Comparison of ENCODE assay signal across 29 cellular contexts in genomic region chr7:143850682-143851081, GRCh38.
"Had no signal": no experiment of that assay in that cellular context is flagged by ENCODE, and none has a peak within 500 bp of the region (broad histone marks: within the 10 kb centered on the region; RNA-seq: fewer than 3 reads in every experiment).

No MANE protein-coding gene starts in this region.

- DNase-seq: activated B cell treated with CpG ODN at 0.5 μM for 24 hours; activated CD4-positive, alpha-beta T cell treated with anti-CD3 and anti-CD28 coated beads, Interleukin-2, amount 50 U/mL, for 1 hour; activated CD8-positive, alpha-beta T cell treated with anti-CD3 and anti-CD28 coated beads for 36 hours; activated naive CD8-positive, alpha-beta T cell treated with anti-CD3 and anti-CD28 coated beads, Interleukin-2, amount 50 U/mL, for 24 hours; activated T-cell treated with anti-CD3 and anti-CD28 coated beads, Interleukin-2, amount 50 U/mL, for 4 hours; body of pancreas; cortex of kidney; effector memory CD8-positive, alpha-beta T cell; erythroblast; heart right ventricle; mucosa of descending colon; small intestine; stimulated activated CD4-positive, alpha-beta T cell treated with anti-CD3 and anti-CD28 coated beads, Interleukin-1b, Interleukin-23, amount 100 ng/mL, for 48 hours; stimulated activated CD4-positive, alpha-beta T cell treated with anti-CD3 and anti-CD28 coated beads, Interleukin-4, amount 100 ng/mL, for 4 hours; stimulated activated CD8-positive, alpha-beta memory T cell treated with anti-CD3 and anti-CD28 coated beads, Interleukin-4, amount 100 ng/mL, for 48 hours; stimulated activated naive CD8-positive, alpha-beta T cell treated with anti-CD3 and anti-CD28 coated beads, Interleukin-15, amount 100 ng/mL, for 72 hours; substantia nigra; T-cell had no signal

- H3K27me3 ChIP-seq: body of pancreas, cardiac muscle cell, heart right ventricle, vagina had no signal

- H3K36me3 ChIP-seq: cardiac muscle cell had no signal

- ATAC-seq: activated CD8-positive, alpha-beta T cell treated with anti-CD3 and anti-CD28 coated beads for 36 hours; activated naive CD8-positive, alpha-beta T cell treated with anti-CD3 and anti-CD28 coated beads, Interleukin-2, amount 50 U/mL, for 24 hours; activated T-cell treated with anti-CD3 and anti-CD28 coated beads, Interleukin-2, amount 50 U/mL, for 4 hours; body of pancreas; effector memory CD8-positive, alpha-beta T cell; left lobe of liver; mucosa of descending colon; sciatic nerve; stimulated activated memory B cell treated with anti-CD40 and anti-IgM and Interleukin-4, amounts not matched to agents 10 μg/mL and 1 μg/mL and 100 μg/mL, for 72 hours; stimulated activated naive CD8-positive, alpha-beta T cell treated with anti-CD3 and anti-CD28 coated beads, Interleukin-15, amount 100 ng/mL, for 72 hours; T-cell had no signal

- H3K4me1 Mint-ChIP-seq: activated B cell treated with CpG ODN at 0.5 μM for 24 hours; activated naive CD4-positive, alpha-beta T cell treated with anti-CD3 and anti-CD28 coated beads, Interleukin-2, amount 50 U/mL, for 24 hours; activated naive CD8-positive, alpha-beta T cell treated with anti-CD3 and anti-CD28 coated beads, Interleukin-2, amount 50 U/mL, for 24 hours; nephron; stimulated activated memory B cell treated with anti-CD40 and anti-IgM and Interleukin-4, amounts not matched to agents 10 μg/mL and 1 μg/mL and 100 μg/mL, for 72 hours; stimulated activated naive CD8-positive, alpha-beta T cell treated with anti-CD3 and anti-CD28 coated beads, Interleukin-15, amount 100 ng/mL, for 72 hours; T-cell had no signal

- H3K4me3 Mint-ChIP-seq: activated B cell treated with CpG ODN at 0.5 μM for 24 hours; activated CD8-positive, alpha-beta T cell treated with anti-CD3 and anti-CD28 coated beads for 36 hours; activated naive CD4-positive, alpha-beta T cell treated with anti-CD3 and anti-CD28 coated beads, Interleukin-2, amount 50 U/mL, for 24 hours; activated naive CD8-positive, alpha-beta T cell treated with anti-CD3 and anti-CD28 coated beads, Interleukin-2, amount 50 U/mL, for 24 hours; activated T-cell treated with anti-CD3 and anti-CD28 coated beads, Interleukin-2, amount 50 U/mL, for 4 hours; effector memory CD8-positive, alpha-beta T cell; nephron; stimulated activated memory B cell treated with anti-CD40 and anti-IgM and Interleukin-4, amounts not matched to agents 10 μg/mL and 1 μg/mL and 100 μg/mL, for 72 hours; stimulated activated naive CD8-positive, alpha-beta T cell treated with anti-CD3 and anti-CD28 coated beads, Interleukin-15, amount 100 ng/mL, for 72 hours; T-cell; T-helper 2 cell treated with Interferon-gamma antibody and Interleukin-4, amounts not matched to agents 5 μg/mL and 100 μg/mL, for 36 hours; type B pancreatic cell had no signal

- H3K36me3 Mint-ChIP-seq: activated naive CD4-positive, alpha-beta T cell treated with anti-CD3 and anti-CD28 coated beads, Interleukin-2, amount 50 U/mL, for 24 hours; stimulated activated memory B cell treated with anti-CD40 and anti-IgM and Interleukin-4, amounts not matched to agents 10 μg/mL and 1 μg/mL and 100 μg/mL, for 72 hours; type B pancreatic cell had no signal

- H3K27ac ChIP-seq: body of pancreas, cardiac muscle cell, heart right ventricle, vagina had no signal

- H3K4me3 ChIP-seq: body of pancreas, cardiac muscle cell, heart right ventricle, lung, mucosa of descending colon, vagina had no signal

- H3K9me3 ChIP-seq: body of pancreas, mucosa of descending colon, vagina had no signal

- H3K27me3 Mint-ChIP-seq: activated B cell treated with CpG ODN at 0.5 μM for 24 hours; activated CD8-positive, alpha-beta T cell treated with anti-CD3 and anti-CD28 coated beads for 36 hours; activated naive CD4-positive, alpha-beta T cell treated with anti-CD3 and anti-CD28 coated beads, Interleukin-2, amount 50 U/mL, for 24 hours; activated naive CD8-positive, alpha-beta T cell treated with anti-CD3 and anti-CD28 coated beads, Interleukin-2, amount 50 U/mL, for 24 hours; effector memory CD8-positive, alpha-beta T cell; stimulated activated memory B cell treated with anti-CD40 and anti-IgM and Interleukin-4, amounts not matched to agents 10 μg/mL and 1 μg/mL and 100 μg/mL, for 72 hours; stimulated activated naive CD8-positive, alpha-beta T cell treated with anti-CD3 and anti-CD28 coated beads, Interleukin-15, amount 100 ng/mL, for 72 hours; T-cell; type B pancreatic cell had no signal

- H3K4me1 ChIP-seq: body of pancreas, heart right ventricle, vagina had no signal

- H3K27ac Mint-ChIP-seq: activated B cell treated with CpG ODN at 0.5 μM for 24 hours; activated CD8-positive, alpha-beta T cell treated with anti-CD3 and anti-CD28 coated beads for 36 hours; activated naive CD4-positive, alpha-beta T cell treated with anti-CD3 and anti-CD28 coated beads, Interleukin-2, amount 50 U/mL, for 24 hours; activated naive CD8-positive, alpha-beta T cell treated with anti-CD3 and anti-CD28 coated beads, Interleukin-2, amount 50 U/mL, for 24 hours; activated T-helper 2 cell treated with anti-CD3 and anti-CD28 coated beads, Interferon-gamma antibody, Interleukin-2, Interleukin-4, amounts not matched to agents 10 μg/mL and 5 μg/mL and 100 μg/mL, durations not matched to agents 14 hours and 24 hours and 36 hours; effector memory CD8-positive, alpha-beta T cell; nephron; stimulated activated memory B cell treated with anti-CD40 and anti-IgM and Interleukin-4, amounts not matched to agents 10 μg/mL and 1 μg/mL and 100 μg/mL, for 72 hours; stimulated activated naive CD8-positive, alpha-beta T cell treated with anti-CD3 and anti-CD28 coated beads, Interleukin-15, amount 100 ng/mL, for 72 hours; T-cell; T-helper 2 cell treated with Interferon-gamma antibody and Interleukin-4, amounts not matched to agents 5 μg/mL and 100 μg/mL, for 36 hours; type B pancreatic cell had no signal
